ENCODE assay signal across 30 cellular contexts in the genomic region with DNA sequence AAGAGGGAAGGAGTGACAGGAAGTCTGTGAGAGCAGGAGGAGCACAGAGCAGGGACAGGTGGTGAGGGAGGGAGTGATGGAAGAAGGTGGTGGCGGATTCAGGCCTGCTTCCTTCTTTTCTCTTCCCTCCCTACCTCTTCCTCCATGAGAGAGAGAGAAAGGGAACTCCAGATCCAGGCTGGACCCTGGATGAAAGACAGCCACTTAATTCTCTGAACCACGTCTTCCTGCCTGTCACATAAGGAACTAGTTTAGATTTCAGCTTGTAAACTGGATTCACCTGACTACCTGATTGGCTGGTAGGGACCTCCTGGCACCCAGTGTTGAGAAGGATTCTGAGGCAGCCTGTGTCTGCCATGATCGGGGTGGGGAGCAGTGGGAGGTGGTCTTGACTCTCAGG. TPM values are rescaled to one million over a fixed set of nuclear protein-coding genes. Genes with fewer than 3 reads are reported as not detected.
DNase-seq lines count a peak whose midpoint lies in the region; ATAC-seq and TF ChIP-seq lines count a peak whose summit lies in the region.
"Had no signal": no experiment of that assay in that cellular context is flagged by ENCODE, and none has a peak within 500 bp of the region (broad histone marks: within the 10 kb centered on the region; RNA-seq: fewer than 3 reads in every experiment).

No MANE protein-coding gene starts in this region.

- 71 to 93% (median 81%) methylated on average over 2 to 3 of the region's 3 CpGs for WGBS in adrenal gland, 4 donors

- no peaks in the 10 kb centered on the region for H3K9me3 Mint-ChIP-seq in nephron progenitor cell
- H3K9me3 Mint-ChIP-seq: activated CD4-positive, alpha-beta memory T cell treated with anti-CD3 and anti-CD28 coated beads, Interleukin-2, amount 10 ng/mL, durations not matched to agents 7 days and 5 days; activated T-helper 1 cell treated with anti-CD3 and anti-CD28 coated beads, Interleukin-12 subunit alpha, Interleukin-12 subunit beta, Interleukin-2, Interleukin-4 antibody, amounts not matched to agents 30 ng/mL and 10 ng/mL and 1 ng/mL, durations not matched to agents 14 hours and 24 hours and 36 hours; effector memory CD8-positive, alpha-beta T cell; IgD-negative memory B cell; immature natural killer cell had no signal

- peaks cover 83% of the 10 kb centered on the region for H3K36me3 Mint-ChIP-seq in nephron progenitor cell (ENCODE audit: low read depth)
- H3K36me3 Mint-ChIP-seq: IgD-negative memory B cell, immature natural killer cell had no signal

- peaks cover 6% of the 10 kb centered on the region for H3K27me3 Mint-ChIP-seq in nephron progenitor cell (ENCODE audit: low read depth, poor library complexity)
- H3K27me3 Mint-ChIP-seq: effector memory CD8-positive, alpha-beta T cell had no signal

- no peak for TF ChIP-seq POLR2A in adrenal gland (IDR thresholded peaks at IDR 0.05)

- H3K9ac ChIP-seq in colonic mucosa (ENCODE audit: low read depth in 2 of 2, low read length in 2 of 2), result no peak overlapping the region

- no peaks in the 10 kb centered on the region for H3K9me3 ChIP-seq in adrenal gland (replicated peaks in 1 of 3)
- no peaks in the 10 kb centered on the region for H3K9me3 ChIP-seq in colonic mucosa
- H3K9me3 ChIP-seq: prostate gland, transverse colon had no signal

- DNase-seq in CD1c-positive myeloid dendritic cell (ENCODE audit: extremely low spot score), result peak; percentile 24
- DNase-seq in HL-60 (ENCODE audit: low read depth in 1 of 2, low spot score in 1 of 2), result peak in 1 of 2 experiments; percentile 66
- no peak for DNase-seq in adrenal gland
- DNase-seq in nephron progenitor cell, result no peak
- DNase-seq in SIG-M5 treated with dmso at 0.1 percent for 504 hours (lab: John Stamatoyannopoulos, UW; ENCODE audit: unreplicated experiment), result no peak
- DNase-seq in colonic mucosa, result no peak
- DNase-seq: activated CD4-positive, alpha-beta memory T cell treated with anti-CD3 and anti-CD28 coated beads, Interleukin-2, amount 10 ng/mL, durations not matched to agents 7 days and 5 days; activated CD8-positive, alpha-beta memory T cell treated with anti-CD3 and anti-CD28 coated beads, Interleukin-2, amount 50 U/mL, for 4 hours; activated naive CD4-positive, alpha-beta T cell treated with anti-CD3 and anti-CD28 coated beads, Interleukin-2, amount 50 U/mL, for 16 hours; anterior cingulate cortex; C1 segment of cervical spinal cord; cortex of kidney; DMS79 treated with DMSO at 0.1 percent for 48 hours; effector memory CD8-positive, alpha-beta T cell; HCEC 1CT; immature natural killer cell; NCI-H1092; NCI-H187; NCI-H526; nucleus accumbens; SHP77; stimulated activated CD8-positive, alpha-beta memory T cell treated with anti-CD3 and anti-CD28 coated beads, Interleukin-4, amount 100 ng/mL, for 48 hours; SW 1271; transverse colon had no signal

- no peak overlapping the region for H3K4me3 ChIP-seq in HL-60 (replicated peaks; ENCODE audit: insufficient read depth, low read length)
- H3K4me3 ChIP-seq in adrenal gland, result no peak overlapping the region
- no peak overlapping the region for H3K4me3 ChIP-seq in colonic mucosa
- H3K4me3 ChIP-seq: prostate gland, transverse colon had no signal

- H3K4me3 Mint-ChIP-seq in nephron progenitor cell, result no peak overlapping the region
- H3K4me3 Mint-ChIP-seq: activated CD4-positive, alpha-beta memory T cell treated with anti-CD3 and anti-CD28 coated beads, Interleukin-2, amount 10 ng/mL, durations not matched to agents 7 days and 5 days; effector memory CD8-positive, alpha-beta T cell; IgD-negative memory B cell; immature natural killer cell had no signal

- intact Hi-C loops in adrenal gland (cut with DNase I), result no loop called here
- intact Hi-C loops in colonic mucosa (cut with DNase I), result no loop called here

- H3K27ac ChIP-seq in HL-60 (replicated peaks), result peak overlapping the region; percentile 53
- H3K27ac ChIP-seq in adrenal gland, result peak overlapping the region in 4 of 5 donors; percentile 68 to 88 (median 84)
- H3K27ac ChIP-seq in colonic mucosa, result no peak overlapping the region
- H3K27ac ChIP-seq: prostate gland, transverse colon had no signal

- peaks cover 63 to 66% of the 10 kb centered on the region in 2 donors for H3K4me1 ChIP-seq in adrenal gland (replicated peaks in 1 of 2)
- no peaks in the 10 kb centered on the region for H3K4me1 ChIP-seq in colonic mucosa
- H3K4me1 ChIP-seq: prostate gland had no signal

- no peaks in the 10 kb centered on the region for H3K36me3 ChIP-seq in adrenal gland (replicated peaks in 1 of 2)
- no peaks in the 10 kb centered on the region for H3K36me3 ChIP-seq in colonic mucosa
- H3K36me3 ChIP-seq: prostate gland, transverse colon had no signal

- H3K27ac Mint-ChIP-seq in nephron progenitor cell, result peak overlapping the region; percentile 98
- H3K27ac Mint-ChIP-seq: activated CD4-positive, alpha-beta memory T cell treated with anti-CD3 and anti-CD28 coated beads, Interleukin-2, amount 10 ng/mL, durations not matched to agents 7 days and 5 days; IgD-negative memory B cell had no signal

- TF ChIP-seq CTCF in HL-60 (IDR thresholded peaks at IDR 0.05; ENCODE audit: insufficient read depth, low read length), result no peak
- no peak for TF ChIP-seq CTCF in adrenal gland (IDR thresholded peaks at IDR 0.05)
- no peak for TF ChIP-seq CTCF in nephron progenitor cell (IDR thresholded peaks at IDR 0.05)
- TF ChIP-seq CTCF in colonic mucosa (IDR thresholded peaks at IDR 0.05), result no peak

- no peak for ATAC-seq in HG02973 (IDR thresholded peaks at IDR 0.05; ENCODE audit: unreplicated experiment)
- ATAC-seq: effector memory CD8-positive, alpha-beta T cell; Panc1; sciatic nerve had no signal

- H3K27me3 ChIP-seq in HL-60 (ENCODE audit: insufficient read depth, poor library complexity, severe bottlenecking) (no peaks in the 10 kb centered on the region), adrenal gland (no peaks in the 10 kb centered on the region), colonic mucosa (no peaks in the 10 kb centered on the region)
- H3K27me3 ChIP-seq: transverse colon had no signal

- peaks cover 92% of the 10 kb centered on the region for H3K4me1 Mint-ChIP-seq in nephron progenitor cell
- H3K4me1 Mint-ChIP-seq: IgD-negative memory B cell had no signal

RNA-seq across cellular contexts. Expression of gene PAX8, which starts 48.9 kb away (rescaled TPM):
- total RNA-seq in adrenal gland, result 10 to 100 TPM in 6 of 8 donors, 1 to 10 TPM in 2; 5.1 to 72.3 (median 14.5) TPM
- polyA plus RNA-seq in adrenal gland, result 10 to 100 TPM in 1 of 3 donors, 1 to 10 TPM in 2; 5.6 to 13.3 (median 6.7) TPM
- 1 to 10 TPM; 1.1 to 1.9 TPM for total RNA-seq in colonic mucosa

RNA-seq across cellular contexts. Expression of gene PSD4, which starts 56.0 kb away (rescaled TPM):
- total RNA-seq in adrenal gland, result 100 to 1,000 TPM in 4 of 8 donors, 10 to 100 TPM in 4; 62.7 to 164 (median 93.5) TPM
- polyA plus RNA-seq in adrenal gland, result 10 to 100 TPM; 21.1 to 60.2 (median 31.8) TPM
- 10 to 100 TPM; 36.5 to 50.6 TPM for total RNA-seq in colonic mucosa
